In genomic region chr10:131536676-131537075, GRCh38 we compare ENCODE assay signal across 40 cellular contexts.
"Had no signal": no experiment of that assay in that cellular context is flagged by ENCODE, and none has a peak within 500 bp of the region (broad histone marks: within the 10 kb centered on the region; RNA-seq: fewer than 3 reads in every experiment).

No MANE protein-coding gene starts in this region.

- H3K27ac ChIP-seq: adrenal gland, ascending aorta, body of pancreas, brain microvascular endothelial cell, breast epithelium, cardiac muscle cell had no signal

- H3K27ac Mint-ChIP-seq: activated naive CD4-positive, alpha-beta T cell treated with anti-CD3 and anti-CD28 coated beads for 36 hours; activated naive CD4-positive, alpha-beta T cell treated with anti-CD3 and anti-CD28 coated beads, Interleukin-2, amount 10 ng/mL, durations not matched to agents 7 days and 5 days; activated naive CD4-positive, alpha-beta T cell treated with anti-CD3 and anti-CD28 coated beads, Interleukin-2, amount 50 U/mL, for 24 hours; activated naive CD4-positive, alpha-beta T cell treated with anti-CD3 and anti-CD28 coated beads, Interleukin-2, amount 50 U/mL, for 72 hours; activated naive CD8-positive, alpha-beta T cell; activated naive CD8-positive, alpha-beta T cell treated with anti-CD3 and anti-CD28 coated beads for 36 hours; activated naive CD8-positive, alpha-beta T cell treated with anti-CD3 and anti-CD28 coated beads, Interleukin-2, amount 10 ng/mL, durations not matched to agents 7 days and 5 days; activated naive CD8-positive, alpha-beta T cell treated with anti-CD3 and anti-CD28 coated beads, Interleukin-2, amount 50 U/mL, for 24 hours; activated T-cell treated with anti-CD3 and anti-CD28 coated beads, Interleukin-2, amount 50 U/mL, for 24 hours; activated T-cell treated with anti-CD3 and anti-CD28 coated beads, Interleukin-2, amount 50 U/mL, for 72 hours; activated T-helper 1 cell treated with anti-CD3 and anti-CD28 coated beads, Interleukin-12 subunit alpha, Interleukin-12 subunit beta, Interleukin-2, Interleukin-4 antibody, amounts not matched to agents 30 ng/mL and 10 ng/mL and 1 ng/mL, durations not matched to agents 14 hours and 24 hours and 36 hours; activated T-helper 17 cell treated with anti-CD3 and anti-CD28 coated beads, Interleukin-2, amount 50 U/mL, for 72 hours; activated T-helper 2 cell treated with anti-CD3 and anti-CD28 coated beads, Interferon-gamma antibody, Interleukin-2, Interleukin-4, amounts not matched to agents 10 μg/mL and 5 μg/mL and 100 μg/mL, durations not matched to agents 14 hours and 24 hours and 36 hours; brain had no signal

- H3K36me3 ChIP-seq: adrenal gland, ascending aorta, brain microvascular endothelial cell, breast epithelium, cardiac muscle cell had no signal

- H3K27me3 ChIP-seq: adrenal gland, ascending aorta, body of pancreas, brain microvascular endothelial cell, cardiac muscle cell had no signal

- FAIRE-seq: astrocyte, bronchial epithelial cell had no signal

- H3K9me3 ChIP-seq: adrenal gland, ascending aorta, body of pancreas, breast epithelium had no signal

- DNase-seq: activated effector memory CD4-positive, alpha-beta T cell treated with anti-CD3 and anti-CD28 coated beads, Interleukin-2, amount 50 U/mL, for 16 hours; activated effector memory CD4-positive, alpha-beta T cell treated with Interleukin-2 at 50 U/mL for 16 hours; activated gamma-delta T cell; activated gamma-delta T cell treated with Interleukin-2 at 50 U/mL for 16 hours; activated naive CD4-positive, alpha-beta T cell; activated naive CD4-positive, alpha-beta T cell treated with anti-CD3 and anti-CD28 coated beads for 36 hours; activated naive CD4-positive, alpha-beta T cell treated with anti-CD3 and anti-CD28 coated beads, Interleukin-2, amount 10 ng/mL, durations not matched to agents 7 days and 5 days; activated naive CD4-positive, alpha-beta T cell treated with anti-CD3 and anti-CD28 coated beads, Interleukin-2, amount 50 U/mL, for 16 hours; activated naive CD4-positive, alpha-beta T cell treated with Interleukin-2 at 50 U/mL for 16 hours; activated naive CD8-positive, alpha-beta T cell treated with anti-CD3 and anti-CD28 coated beads for 36 hours; activated naive CD8-positive, alpha-beta T cell treated with anti-CD3 and anti-CD28 coated beads, Interleukin-2, amount 10 ng/mL, durations not matched to agents 7 days and 5 days; activated naive CD8-positive, alpha-beta T cell treated with anti-CD3 and anti-CD28 coated beads, Interleukin-2, amount 50 U/mL, for 24 hours; activated T-cell treated with anti-CD3 and anti-CD28 coated beads, Interleukin-2, amount 50 U/mL, for 1 hour; activated T-cell treated with anti-CD3 and anti-CD28 coated beads, Interleukin-2, amount 50 U/mL, for 24 hours; activated T-cell treated with anti-CD3 and anti-CD28 coated beads, Interleukin-2, amount 50 U/mL, for 4 hours; activated T-cell treated with anti-CD3 and anti-CD28 coated beads, Interleukin-2, amount 50 U/mL, for 48 hours; activated T-cell treated with anti-CD3 and anti-CD28 coated beads, Interleukin-2, amount 50 U/mL, for 72 hours; adrenal gland; amniotic stem cell; amygdala; anterior cingulate cortex; aorta; body of pancreas; brain microvascular endothelial cell; caudate nucleus; central memory CD4-positive, alpha-beta T cell; cerebellar nuclear complex had no signal

- ATAC-seq: activated naive CD4-positive, alpha-beta T cell treated with anti-CD3 and anti-CD28 coated beads, Interleukin-2, amount 50 U/mL, for 72 hours; activated naive CD8-positive, alpha-beta T cell treated with anti-CD3 and anti-CD28 coated beads, Interleukin-2, amount 50 U/mL, for 24 hours; activated T-cell treated with anti-CD3 and anti-CD28 coated beads, Interleukin-2, amount 50 U/mL, for 4 hours; activated T-cell treated with anti-CD3 and anti-CD28 coated beads, Interleukin-2, amount 50 U/mL, for 72 hours; activated T-helper 17 cell treated with anti-CD3 and anti-CD28 coated beads, Interleukin-2, amount 50 U/mL, for 72 hours; body of pancreas had no signal

- H3K9me3 Mint-ChIP-seq: activated naive CD4-positive, alpha-beta T cell treated with anti-CD3 and anti-CD28 coated beads for 36 hours; activated naive CD4-positive, alpha-beta T cell treated with anti-CD3 and anti-CD28 coated beads, Interleukin-2, amount 10 ng/mL, durations not matched to agents 7 days and 5 days; activated naive CD4-positive, alpha-beta T cell treated with anti-CD3 and anti-CD28 coated beads, Interleukin-2, amount 50 U/mL, for 24 hours; activated naive CD4-positive, alpha-beta T cell treated with anti-CD3 and anti-CD28 coated beads, Interleukin-2, amount 50 U/mL, for 72 hours; activated naive CD8-positive, alpha-beta T cell treated with anti-CD3 and anti-CD28 coated beads for 36 hours; activated naive CD8-positive, alpha-beta T cell treated with anti-CD3 and anti-CD28 coated beads, Interleukin-2, amount 10 ng/mL, durations not matched to agents 7 days and 5 days; activated naive CD8-positive, alpha-beta T cell treated with anti-CD3 and anti-CD28 coated beads, Interleukin-2, amount 50 U/mL, for 24 hours; activated T-cell treated with anti-CD3 and anti-CD28 coated beads, Interleukin-2, amount 50 U/mL, for 24 hours; activated T-cell treated with anti-CD3 and anti-CD28 coated beads, Interleukin-2, amount 50 U/mL, for 4 hours; activated T-cell treated with anti-CD3 and anti-CD28 coated beads, Interleukin-2, amount 50 U/mL, for 72 hours; activated T-helper 1 cell treated with anti-CD3 and anti-CD28 coated beads, Interleukin-12 subunit alpha, Interleukin-12 subunit beta, Interleukin-2, Interleukin-4 antibody, amounts not matched to agents 30 ng/mL and 10 ng/mL and 1 ng/mL, durations not matched to agents 14 hours and 24 hours and 36 hours; activated T-helper 17 cell treated with anti-CD3 and anti-CD28 coated beads, Interleukin-2, amount 50 U/mL, for 72 hours; activated T-helper 2 cell treated with anti-CD3 and anti-CD28 coated beads, Interferon-gamma antibody, Interleukin-2, Interleukin-4, amounts not matched to agents 10 μg/mL and 5 μg/mL and 100 μg/mL, durations not matched to agents 14 hours and 24 hours and 36 hours; central memory CD8-positive, alpha-beta T cell had no signal

- H3K4me1 ChIP-seq: adrenal gland, ascending aorta, body of pancreas, breast epithelium had no signal

- H3K27me3 Mint-ChIP-seq: activated naive CD4-positive, alpha-beta T cell treated with anti-CD3 and anti-CD28 coated beads, Interleukin-2, amount 10 ng/mL, durations not matched to agents 7 days and 5 days; activated T-cell treated with anti-CD3 and anti-CD28 coated beads, Interleukin-2, amount 50 U/mL, for 24 hours; brain; central memory CD8-positive, alpha-beta T cell had no signal

- H3K4me3 ChIP-seq: adrenal gland, ascending aorta, body of pancreas, breast epithelium, cardiac muscle cell had no signal

- H3K4me1 Mint-ChIP-seq: activated naive CD4-positive, alpha-beta T cell treated with anti-CD3 and anti-CD28 coated beads, Interleukin-2, amount 10 ng/mL, durations not matched to agents 7 days and 5 days; activated naive CD4-positive, alpha-beta T cell treated with anti-CD3 and anti-CD28 coated beads, Interleukin-2, amount 50 U/mL, for 24 hours; activated naive CD8-positive, alpha-beta T cell treated with anti-CD3 and anti-CD28 coated beads for 36 hours; activated naive CD8-positive, alpha-beta T cell treated with anti-CD3 and anti-CD28 coated beads, Interleukin-2, amount 10 ng/mL, durations not matched to agents 7 days and 5 days; activated naive CD8-positive, alpha-beta T cell treated with anti-CD3 and anti-CD28 coated beads, Interleukin-2, amount 50 U/mL, for 24 hours; activated T-helper 17 cell treated with anti-CD3 and anti-CD28 coated beads, Interleukin-2, amount 50 U/mL, for 72 hours; central memory CD8-positive, alpha-beta T cell had no signal

- H3K36me3 Mint-ChIP-seq: activated naive CD4-positive, alpha-beta T cell treated with anti-CD3 and anti-CD28 coated beads, Interleukin-2, amount 10 ng/mL, durations not matched to agents 7 days and 5 days; activated naive CD4-positive, alpha-beta T cell treated with anti-CD3 and anti-CD28 coated beads, Interleukin-2, amount 50 U/mL, for 24 hours; activated naive CD4-positive, alpha-beta T cell treated with anti-CD3 and anti-CD28 coated beads, Interleukin-2, amount 50 U/mL, for 72 hours; activated naive CD8-positive, alpha-beta T cell; activated naive CD8-positive, alpha-beta T cell treated with anti-CD3 and anti-CD28 coated beads for 36 hours; activated naive CD8-positive, alpha-beta T cell treated with anti-CD3 and anti-CD28 coated beads, Interleukin-2, amount 10 ng/mL, durations not matched to agents 7 days and 5 days; brain had no signal

- H3K4me3 Mint-ChIP-seq: activated naive CD4-positive, alpha-beta T cell treated with anti-CD3 and anti-CD28 coated beads for 36 hours; activated naive CD4-positive, alpha-beta T cell treated with anti-CD3 and anti-CD28 coated beads, Interleukin-2, amount 10 ng/mL, durations not matched to agents 7 days and 5 days; activated naive CD4-positive, alpha-beta T cell treated with anti-CD3 and anti-CD28 coated beads, Interleukin-2, amount 50 U/mL, for 24 hours; activated naive CD8-positive, alpha-beta T cell; activated naive CD8-positive, alpha-beta T cell treated with anti-CD3 and anti-CD28 coated beads for 36 hours; activated naive CD8-positive, alpha-beta T cell treated with anti-CD3 and anti-CD28 coated beads, Interleukin-2, amount 10 ng/mL, durations not matched to agents 7 days and 5 days; activated naive CD8-positive, alpha-beta T cell treated with anti-CD3 and anti-CD28 coated beads, Interleukin-2, amount 50 U/mL, for 24 hours; activated T-cell treated with anti-CD3 and anti-CD28 coated beads, Interleukin-2, amount 50 U/mL, for 24 hours; activated T-cell treated with anti-CD3 and anti-CD28 coated beads, Interleukin-2, amount 50 U/mL, for 4 hours; activated T-cell treated with anti-CD3 and anti-CD28 coated beads, Interleukin-2, amount 50 U/mL, for 72 hours; activated T-helper 1 cell treated with anti-CD3 and anti-CD28 coated beads, Interleukin-12 subunit alpha, Interleukin-12 subunit beta, Interleukin-2, Interleukin-4 antibody, amounts not matched to agents 30 ng/mL and 10 ng/mL and 1 ng/mL, durations not matched to agents 14 hours and 24 hours and 36 hours; activated T-helper 17 cell treated with anti-CD3 and anti-CD28 coated beads, Interleukin-2, amount 50 U/mL, for 72 hours; brain; central memory CD8-positive, alpha-beta T cell had no signal
